Comparison of ENCODE assay signal across 17 cellular contexts in the genomic region with DNA sequence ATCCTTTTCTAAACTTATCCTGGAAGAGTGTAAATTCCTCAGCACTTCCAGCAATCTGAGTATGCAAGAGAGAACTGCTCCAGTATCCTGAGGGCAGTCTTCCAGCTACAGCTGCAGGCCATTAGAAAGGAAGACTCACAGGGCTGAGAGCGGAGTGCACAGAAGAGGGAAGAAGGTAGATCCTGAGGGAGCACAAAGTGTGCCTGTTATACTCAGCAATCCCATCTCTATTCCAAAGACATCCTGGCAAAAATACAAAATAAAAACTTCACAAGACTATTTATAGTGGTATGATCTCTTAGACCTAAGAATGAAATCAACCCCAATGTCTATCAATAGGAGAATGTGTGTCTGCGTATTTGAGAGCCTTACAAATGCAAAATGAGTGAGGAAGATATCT.
DNase-seq lines count a peak whose midpoint lies in the region; ATAC-seq and TF ChIP-seq lines count a peak whose summit lies in the region.
"Had no signal": no experiment of that assay in that cellular context is flagged by ENCODE, and none has a peak within 500 bp of the region (broad histone marks: within the 10 kb centered on the region; RNA-seq: fewer than 3 reads in every experiment).

No MANE protein-coding gene starts in this region.

- H3K9me3 ChIP-seq in neural progenitor cell (ENCODE audit: low read depth) (no peaks in the 10 kb centered on the region), Peyer's patch (no peaks in the 10 kb centered on the region)
- H3K9me3 ChIP-seq: HAP-1 had no signal

- H3K4me3 Mint-ChIP-seq in Calu3 (ENCODE audit: low read depth, unreplicated experiment) (no peak overlapping the region), neural progenitor cell (no peak overlapping the region)
- H3K4me3 Mint-ChIP-seq: CD4-positive, CD25-positive, alpha-beta regulatory T cell had no signal

- no peak overlapping the region for H3K4me2 ChIP-seq in neural progenitor cell

- H3K36me3 Mint-ChIP-seq in Calu3 (ENCODE audit: insufficient read depth, unreplicated experiment) (no peaks in the 10 kb centered on the region), neural progenitor cell (no peaks in the 10 kb centered on the region)
- H3K36me3 Mint-ChIP-seq: CD4-positive, CD25-positive, alpha-beta regulatory T cell had no signal

- TF ChIP-seq CTCF in Calu3 (IDR thresholded peaks at IDR 0.05; ENCODE audit: unreplicated experiment), result no peak
- TF ChIP-seq CTCF in neural progenitor cell (IDR thresholded peaks at IDR 0.05), result no peak
- no peak for TF ChIP-seq CTCF in Peyer's patch (IDR thresholded peaks at IDR 0.05)

- no peak for TF ChIP-seq POLR2A in Peyer's patch (IDR thresholded peaks at IDR 0.05)

- H3K9ac ChIP-seq in neural progenitor cell, result no peak overlapping the region

- peaks cover 2% of the 10 kb centered on the region for H3K9me3 Mint-ChIP-seq in Calu3 (ENCODE audit: low read depth, unreplicated experiment)
- no peaks in the 10 kb centered on the region for H3K9me3 Mint-ChIP-seq in neural progenitor cell

- no peaks in the 10 kb centered on the region for H3K4me1 ChIP-seq in neural progenitor cell
- no peaks in the 10 kb centered on the region for H3K4me1 ChIP-seq in Peyer's patch
- H3K4me1 ChIP-seq: HAP-1 had no signal

- no peaks in the 10 kb centered on the region for H3K27me3 Mint-ChIP-seq in Calu3 (ENCODE audit: unreplicated experiment)
- H3K27me3 Mint-ChIP-seq in neural progenitor cell (ENCODE audit: insufficient read depth, low read depth), result no peaks in the 10 kb centered on the region
- H3K27me3 Mint-ChIP-seq: CD4-positive, CD25-positive, alpha-beta regulatory T cell had no signal

- no peaks in the 10 kb centered on the region for H3K79me2 ChIP-seq in neural progenitor cell (ENCODE audit: low read depth)

- intact Hi-C loops in Calu3 (cut with micrococcal nuclease; ENCODE audit: unreplicated experiment), result loop anchor here (5.0 kb wide), 1 partner anchor 116 kb away; no protein-coding TSS in a partner anchor

- H3K4me3 ChIP-seq in neural progenitor cell, result no peak overlapping the region
- no peak overlapping the region for H3K4me3 ChIP-seq in Peyer's patch
- H3K4me3 ChIP-seq: HAP-1 had no signal

- no TSS peak for BruUV-seq in Calu3 (replicated peaks; lab: Mats Ljungman, UMichigan)

- ATAC-seq in HG03565 (IDR thresholded peaks at IDR 0.05; ENCODE audit: unreplicated experiment), result no peak
- no peak for ATAC-seq in HG03097 (IDR thresholded peaks at IDR 0.05; ENCODE audit: low FRiP score, unreplicated experiment)

- H3K27me3 ChIP-seq in neural progenitor cell, result no peaks in the 10 kb centered on the region
- H3K27me3 ChIP-seq in Peyer's patch, result no peaks in the 10 kb centered on the region

- H3K36me3 ChIP-seq in neural progenitor cell (no peaks in the 10 kb centered on the region), Peyer's patch (no peaks in the 10 kb centered on the region)
- H3K36me3 ChIP-seq: HAP-1 had no signal

- peak overlapping the region; percentile 73 for H2AFZ ChIP-seq in neural progenitor cell (replicated peaks)

- H3K27ac ChIP-seq in neural progenitor cell (no peak overlapping the region), Peyer's patch (no peak overlapping the region)
- H3K27ac ChIP-seq: RWPE1 had no signal

- peaks cover 33% of the 10 kb centered on the region for H3K4me1 Mint-ChIP-seq in Calu3 (ENCODE audit: low read depth, unreplicated experiment)
- peaks cover 8% of the 10 kb centered on the region for H3K4me1 Mint-ChIP-seq in neural progenitor cell
- H3K4me1 Mint-ChIP-seq: CD4-positive, CD25-positive, alpha-beta regulatory T cell had no signal

- no peaks in the 10 kb centered on the region for H3F3A ChIP-seq in neural progenitor cell (ENCODE audit: low read depth)

- peak overlapping the region; percentile 50 for H3K27ac Mint-ChIP-seq in Calu3 (ENCODE audit: unreplicated experiment)
- no peak overlapping the region for H3K27ac Mint-ChIP-seq in neural progenitor cell
- H3K27ac Mint-ChIP-seq: CD4-positive, CD25-positive, alpha-beta regulatory T cell had no signal

- DNase-seq in Calu3, result no peak
- DNase-seq in NCI-H226, result peak; percentile 5
- peak; percentile 11 for DNase-seq in fibroblast of peridontal ligament (ENCODE audit: extremely low read depth)
- no peak for DNase-seq in neural progenitor cell (ENCODE audit: low spot score)
- DNase-seq in stimulated activated CD4-positive, alpha-beta T cell treated with anti-CD3 and anti-CD28 coated beads, Interleukin-4, amount 100 ng/mL, for 1 hour, result no peak
- DNase-seq in Peyer's patch, result no peak
- DNase-seq: CD4-positive, CD25-positive, alpha-beta regulatory T cell; GF-D8; NCI-H146; NCI-H2081 treated with DMSO at 0.1 percent for 48 hours; NCI-H2227 treated with DMSO at 0.1 percent for 48 hours; NCI-H526; OCI-M1 had no signal

- no peaks in the 10 kb centered on the region for H4K20me1 ChIP-seq in neural progenitor cell (ENCODE audit: low read depth)

- CTCF ChIA-PET in Calu3 (lab: Charles Lee), result no interaction called here

Comparison
In these comparisons a context has a peak if more than half of its experiments do, and no peak if none do; other contexts are left out.
1. DNase-seq: peak in NCI-H226 (single experiment) and fibroblast of peridontal ligament (single experiment); none in Calu3 (single experiment), neural progenitor cell (single experiment), stimulated activated CD4-positive, alpha-beta T cell treated with anti-CD3 and anti-CD28 coated beads, Interleukin-4, amount 100 ng/mL, for 1 hour (single experiment) and Peyer's patch (0 of 3).